In the genomic region with DNA sequence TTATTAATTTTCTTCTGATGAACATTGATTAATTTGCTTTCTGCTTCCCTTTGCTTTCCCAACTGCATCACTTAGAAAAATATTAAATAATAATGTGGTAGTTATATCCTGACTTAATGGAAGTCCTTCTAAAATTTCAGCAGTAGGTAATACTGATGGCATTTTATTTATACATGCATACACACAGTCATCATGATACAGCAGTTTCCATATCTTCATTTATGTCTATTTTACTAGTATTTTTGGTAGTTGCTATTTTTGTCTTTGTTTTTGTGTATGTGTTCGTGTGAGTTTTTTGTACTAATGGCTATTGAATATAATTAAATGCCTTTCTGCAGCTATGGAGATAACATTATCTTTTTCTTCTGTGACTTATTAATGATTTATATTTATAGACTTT, we compare ENCODE assay signal across 29 cellular contexts.
"Had no signal": no experiment of that assay in that cellular context is flagged by ENCODE, and none has a peak within 500 bp of the region (broad histone marks: within the 10 kb centered on the region; RNA-seq: fewer than 3 reads in every experiment).

No MANE protein-coding gene starts in this region.

- H3K79me2 ChIP-seq: parathyroid adenoma had no signal

- H3K27me3 ChIP-seq: ovary, sigmoid colon, spleen, suprapubic skin, testis, tibial artery, transverse colon, upper lobe of right lung, uterus had no signal

- H3K9ac ChIP-seq: parathyroid adenoma had no signal

- ATAC-seq: naive thymus-derived CD8-positive, alpha-beta T cell; natural killer cell treated with Interleukin-12 subunit alpha and Interleukin-12 subunit beta and Interleukin-15 and Interleukin-18, amount 100 ng/mL, for 72 hours; psoas muscle; right cardiac atrium; right lobe of liver; stimulated activated memory B cell treated with anti-CD40 and anti-IgM and Interleukin-4, amounts not matched to agents 10 μg/mL and 1 μg/mL and 100 μg/mL, for 72 hours; stimulated activated naive CD8-positive, alpha-beta T cell treated with anti-CD3 and anti-CD28 coated beads, Interleukin-15, amount 100 ng/mL, for 72 hours; stimulated activated naive CD8-positive, alpha-beta T cell treated with anti-CD3 and anti-CD28 coated beads, Interleukin-15, Interleukin-2, amounts not matched to agents 100 U/mL and 50 U/mL, for 24 hours; upper lobe of right lung had no signal

- H3K4me3 ChIP-seq: ovary, psoas muscle, right lobe of liver, sigmoid colon, smooth muscle cell, spleen, suprapubic skin, testis, tibial artery, transverse colon, upper lobe of right lung, uterus had no signal

- H3K36me3 ChIP-seq: ovary, right lobe of liver, sigmoid colon, spleen, suprapubic skin, tibial artery, transverse colon, upper lobe of right lung, uterus had no signal

- H3K4me1 ChIP-seq: parathyroid adenoma, psoas muscle, right lobe of liver, sigmoid colon, spleen, suprapubic skin, testis, tibial artery, transverse colon, upper lobe of right lung, uterus had no signal

- H3K9me3 ChIP-seq: ovary, psoas muscle, right lobe of liver, sigmoid colon, suprapubic skin, testis, tibial artery, transverse colon, upper lobe of right lung, uterus had no signal

- DNase-seq: naive thymus-derived CD8-positive, alpha-beta T cell; nephron progenitor cell; occipital lobe; ovary; posterior cingulate gyrus; psoas muscle; right cardiac atrium; right lobe of liver; sigmoid colon; spleen; stimulated activated CD4-positive, alpha-beta T cell treated with anti-CD3 and anti-CD28 coated beads, Interleukin-12 subunit alpha, Interleukin-12 subunit beta, amount 100 ng/mL, for 4 hours; stimulated activated CD4-positive, alpha-beta T cell treated with anti-CD3 and anti-CD28 coated beads, Interleukin-1b, Interleukin-23, amount 100 ng/mL, for 48 hours; stimulated activated CD4-positive, alpha-beta T cell treated with anti-CD3 and anti-CD28 coated beads, Interleukin-4, amount 100 ng/mL, for 1 hour; stimulated activated CD4-positive, alpha-beta T cell treated with anti-CD3 and anti-CD28 coated beads, Interleukin-4, amount 100 ng/mL, for 4 hours; stimulated activated CD8-positive, alpha-beta memory T cell treated with anti-CD3 and anti-CD28 coated beads, Interleukin-4, amount 100 ng/mL, for 48 hours; stimulated activated naive CD4-positive, alpha-beta T cell; stimulated activated naive CD8-positive, alpha-beta T cell treated with anti-CD3 and anti-CD28 coated beads, Interleukin-15, amount 100 ng/mL, for 72 hours; stimulated activated naive CD8-positive, alpha-beta T cell treated with anti-CD3 and anti-CD28 coated beads, Interleukin-15, Interleukin-2, amounts not matched to agents 100 U/mL and 50 U/mL, for 24 hours; substantia nigra; testis; tibial artery; transverse colon; upper lobe of right lung; uterus had no signal

- H3K27ac ChIP-seq: ovary, parathyroid adenoma, psoas muscle, right lobe of liver, sigmoid colon, spleen, suprapubic skin, testis, tibial artery, transverse colon, upper lobe of right lung, uterus had no signal

- H3K4me2 ChIP-seq: smooth muscle cell had no signal

- H2AFZ ChIP-seq: parathyroid adenoma had no signal
